ENCODE assay signal across 28 cellular contexts in genomic region chr3:25960776-25961175, GRCh38.
"Had no signal": no experiment of that assay in that cellular context is flagged by ENCODE, and none has a peak within 500 bp of the region (broad histone marks: within the 10 kb centered on the region; RNA-seq: fewer than 3 reads in every experiment).

No MANE protein-coding gene starts in this region.

- H3K4me1 ChIP-seq: left lung, lower lobe of right lung, right atrium auricular region, right lobe of liver, suprapubic skin, tibial artery, upper lobe of right lung had no signal

- H3K9me3 ChIP-seq: left lung, lower lobe of right lung, ovary, right atrium auricular region, right lobe of liver, suprapubic skin, thoracic aorta, tibial artery, upper lobe of right lung had no signal

- H3K4me3 ChIP-seq: left lung, lower lobe of right lung, neural progenitor cell, ovary, right atrium auricular region, right lobe of liver, suprapubic skin, thoracic aorta, tibial artery, upper lobe of right lung had no signal

- H3K4me2 ChIP-seq: neural progenitor cell had no signal

- H3K36me3 Mint-ChIP-seq: immature natural killer cell, mesothelial cell of epicardium, naive B cell, natural killer cell, neural progenitor cell had no signal

- H2AFZ ChIP-seq: neural progenitor cell had no signal

- DNase-seq: hypothalamus; immature natural killer cell; kidney; left colon; left lung; lower lobe of right lung; mammary epithelial cell; mesendoderm; naive B cell; natural killer cell; nephron progenitor cell; ovary; right lobe of liver; stimulated activated CD4-positive, alpha-beta T cell treated with anti-CD3 and anti-CD28 coated beads, Interleukin-12 subunit alpha, Interleukin-12 subunit beta, amount 100 ng/mL, for 4 hours; stimulated activated CD4-positive, alpha-beta T cell treated with anti-CD3 and anti-CD28 coated beads, Interleukin-15, amount 100 ng/mL, for 24 hours; stimulated activated CD4-positive, alpha-beta T cell treated with anti-CD3 and anti-CD28 coated beads, Interleukin-2, amount 100 ng/mL, for 24 hours; stimulated activated CD4-positive, alpha-beta T cell treated with anti-CD3 and anti-CD28 coated beads, Interleukin-4, amount 100 ng/mL, for 1 hour; stimulated activated naive CD4-positive, alpha-beta T cell; tibial artery; trophoblast cell; upper lobe of right lung had no signal

- H3K27me3 Mint-ChIP-seq: progenitor cell of endocrine pancreas; stimulated activated naive CD8-positive, alpha-beta T cell treated with anti-CD3 and anti-CD28 coated beads, Interleukin-15, Interleukin-2, amounts not matched to agents 100 ng/mL and 50 ng/mL, for 24 hours had no signal

- H3K27ac ChIP-seq: left lung, lower lobe of right lung, neural progenitor cell, ovary, right atrium auricular region, right lobe of liver, suprapubic skin, thoracic aorta, tibial artery, upper lobe of right lung had no signal

- H3K4me1 Mint-ChIP-seq: immature natural killer cell, mesothelial cell of epicardium, naive B cell, natural killer cell, nephron progenitor cell, neural progenitor cell had no signal

- H3K36me3 ChIP-seq: left lung, lower lobe of right lung, neural progenitor cell, ovary, right atrium auricular region, right lobe of liver, suprapubic skin, thoracic aorta, tibial artery, upper lobe of right lung had no signal

- H3K9me3 Mint-ChIP-seq: immature natural killer cell; mesothelial cell of epicardium; naive B cell; natural killer cell; nephron progenitor cell; neural progenitor cell; stimulated activated naive CD8-positive, alpha-beta T cell treated with anti-CD3 and anti-CD28 coated beads, Interleukin-15, Interleukin-2, amounts not matched to agents 100 ng/mL and 50 ng/mL, for 24 hours had no signal

- ATAC-seq: left colon, left lung, lower lobe of right lung, natural killer cell, right lobe of liver, upper lobe of right lung had no signal

- H3K27me3 ChIP-seq: left lung, neural progenitor cell, ovary, right atrium auricular region, right lobe of liver, suprapubic skin, tibial artery, upper lobe of right lung had no signal

- H3K27ac Mint-ChIP-seq: immature natural killer cell; mesothelial cell of epicardium; naive B cell; natural killer cell; nephron progenitor cell; neural progenitor cell; progenitor cell of endocrine pancreas; stimulated activated naive CD8-positive, alpha-beta T cell treated with anti-CD3 and anti-CD28 coated beads, Interleukin-15, Interleukin-2, amounts not matched to agents 100 ng/mL and 50 ng/mL, for 24 hours had no signal

- H3K4me3 Mint-ChIP-seq: immature natural killer cell; mesothelial cell of epicardium; naive B cell; natural killer cell; nephron progenitor cell; neural progenitor cell; stimulated activated naive CD8-positive, alpha-beta T cell treated with anti-CD3 and anti-CD28 coated beads, Interleukin-15, Interleukin-2, amounts not matched to agents 100 ng/mL and 50 ng/mL, for 24 hours had no signal

- H3K9ac ChIP-seq: neural progenitor cell had no signal
